9 cellular contexts compared by ENCODE assay signal in genomic region chr6:36839819-36840379, GRCh38. TPM values are rescaled to one million over a fixed set of nuclear protein-coding genes. Genes with fewer than 3 reads are reported as not detected.
DNase-seq lines count a peak whose midpoint lies in the region; ATAC-seq and TF ChIP-seq lines count a peak whose summit lies in the region.
"Had no signal": no experiment of that assay in that cellular context is flagged by ENCODE, and none has a peak within 500 bp of the region (broad histone marks: within the 10 kb centered on the region; RNA-seq: fewer than 3 reads in every experiment).

No MANE protein-coding gene starts in this region.

- peak overlapping the region; percentile 76 to 80 for H3K4me3 Mint-ChIP-seq in activated T-cell treated with anti-CD3 and anti-CD28 coated beads, Interleukin-2, amount 50 U/mL, for 72 hours
- H3K4me3 Mint-ChIP-seq in osteocyte (ENCODE audit: unreplicated experiment), result peak overlapping the region; percentile 69

- H3K27ac Mint-ChIP-seq in activated T-cell treated with anti-CD3 and anti-CD28 coated beads, Interleukin-2, amount 50 U/mL, for 72 hours, result no peak overlapping the region
- H3K27ac Mint-ChIP-seq in osteocyte (ENCODE audit: unreplicated experiment), result no peak overlapping the region

- ATAC-seq in activated T-cell treated with anti-CD3 and anti-CD28 coated beads, Interleukin-2, amount 50 U/mL, for 72 hours (replicated peaks in 1 of 2), result peak; percentile 69 to 77
- no peak for ATAC-seq in GM21423 (IDR thresholded peaks at IDR 0.05; ENCODE audit: unreplicated experiment)

- H3K9me3 Mint-ChIP-seq in activated T-cell treated with anti-CD3 and anti-CD28 coated beads, Interleukin-2, amount 50 U/mL, for 72 hours, result no peaks in the 10 kb centered on the region
- H3K9me3 Mint-ChIP-seq in osteocyte (ENCODE audit: unreplicated experiment), result no peaks in the 10 kb centered on the region

- H3K36me3 Mint-ChIP-seq in activated T-cell treated with anti-CD3 and anti-CD28 coated beads, Interleukin-2, amount 50 U/mL, for 72 hours (ENCODE audit: insufficient read depth in 2 of 2), result no peaks in the 10 kb centered on the region
- H3K36me3 Mint-ChIP-seq in osteocyte (ENCODE audit: unreplicated experiment), result no peaks in the 10 kb centered on the region

- H3K27me3 Mint-ChIP-seq in activated T-cell treated with anti-CD3 and anti-CD28 coated beads, Interleukin-2, amount 50 U/mL, for 72 hours (ENCODE audit: low read depth), result peaks cover 48% of the 10 kb centered on the region
- H3K27me3 Mint-ChIP-seq in osteocyte (ENCODE audit: unreplicated experiment), result peaks cover 33% of the 10 kb centered on the region

- no peak for TF ChIP-seq CTCF in foreskin fibroblast (IDR thresholded peaks at IDR 0.05; ENCODE audit: low read depth, low read length)
- peak; percentile 30 for TF ChIP-seq CTCF in osteocyte (IDR thresholded peaks at IDR 0.05)

- H3K4me3 ChIP-seq in foreskin fibroblast (ENCODE audit: low read depth in 1 of 2, low read length in 2 of 2), result peak overlapping the region; percentile 45 to 47

- DNase-seq in EL (peak; percentile 39), NCI-H1694 (lab: John Stamatoyannopoulos, UW) (peak; percentile 16), foreskin fibroblast (peak in 1 of 2 donors; percentile 67), osteocyte (ENCODE audit: extremely low spot score, unreplicated experiment) (no peak), MV-4-11 (lab: John Stamatoyannopoulos, UW) (no peak), NCI-H526 treated with DMSO at 0.1 percent for 48 hours (lab: John Stamatoyannopoulos, UW) (no peak)
- peak; percentile 42 to 43 for DNase-seq in activated T-cell treated with anti-CD3 and anti-CD28 coated beads, Interleukin-2, amount 50 U/mL, for 72 hours

- peaks cover 16% of the 10 kb centered on the region for H3K4me1 Mint-ChIP-seq in activated T-cell treated with anti-CD3 and anti-CD28 coated beads, Interleukin-2, amount 50 U/mL, for 72 hours (ENCODE audit: low read depth)
- H3K4me1 Mint-ChIP-seq in osteocyte (ENCODE audit: unreplicated experiment), result peaks cover 6% of the 10 kb centered on the region

RNA-seq across cellular contexts. Expression of gene CPNE5, which starts 0.7 kb away (rescaled TPM):
- total RNA-seq in activated T-cell treated with anti-CD3 and anti-CD28 coated beads, Interleukin-2, amount 50 U/mL, for 72 hours, result 1 to 10 TPM in 1 of 2 donors, under 1 TPM in 1; 0.48 to 2.6 TPM
- total RNA-seq in osteocyte, result not detected in 2 replicates
- total RNA-seq: RPMI7951 had no signal

RNA-seq across cellular contexts. Expression of gene PPIL1, which starts 34.7 kb away (rescaled TPM):
- 10 to 100 TPM; 32.6 to 43.0 TPM for total RNA-seq in activated T-cell treated with anti-CD3 and anti-CD28 coated beads, Interleukin-2, amount 50 U/mL, for 72 hours
- 21.0 and 21.4 TPM in 2 replicates for total RNA-seq in osteocyte

RNA-seq across cellular contexts. Expression of gene C6orf89, which starts 45.9 kb away (rescaled TPM):
- total RNA-seq in activated T-cell treated with anti-CD3 and anti-CD28 coated beads, Interleukin-2, amount 50 U/mL, for 72 hours, result 10 to 100 TPM; 53.1 to 54.6 TPM
- total RNA-seq in osteocyte, result 71.2 and 73.2 TPM in 2 replicates

Comparison
In these comparisons a context has a peak if more than half of its experiments do, and no peak if none do; other contexts are left out.
1. DNase-seq: peak in EL (single experiment), NCI-H1694 (single experiment) and activated T-cell treated with anti-CD3 and anti-CD28 coated beads, Interleukin-2, amount 50 U/mL, for 72 hours (2 of 2); none in osteocyte (single experiment), MV-4-11 (single experiment) and NCI-H526 treated with DMSO at 0.1 percent for 48 hours (single experiment).